Comparison of ENCODE assay signal across 1 cellular context in the genomic region with DNA sequence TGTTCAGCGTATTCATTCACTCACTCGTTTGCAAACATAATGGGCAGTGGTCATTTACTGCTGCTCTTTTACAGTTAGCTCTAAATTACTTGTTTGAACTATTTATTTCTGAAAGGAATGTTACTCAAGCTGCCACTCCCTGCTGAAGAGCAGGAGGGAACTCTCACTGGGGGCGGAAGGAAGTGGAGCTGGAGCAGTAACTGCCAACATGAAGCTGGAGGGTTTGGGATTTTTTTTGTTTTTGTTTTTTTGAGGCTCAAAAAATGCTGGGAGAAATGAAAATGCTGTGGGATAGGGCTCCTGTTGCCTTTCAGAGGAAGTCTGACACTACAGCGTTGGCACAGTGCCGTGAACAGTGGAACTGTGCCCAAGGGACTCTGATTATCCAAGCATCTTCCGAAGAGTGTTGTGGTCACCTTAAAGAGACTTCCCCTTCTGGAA.
TF ChIP-seq lines count a peak whose summit lies in the region.

No MANE protein-coding gene starts in this region.

TF ChIP-seq in SK-N-SH, 30 proteins besides CTCF, POLR2A, EP300 and RAD21 (continued from another document):
- TF ChIP-seq, protein P1, sequence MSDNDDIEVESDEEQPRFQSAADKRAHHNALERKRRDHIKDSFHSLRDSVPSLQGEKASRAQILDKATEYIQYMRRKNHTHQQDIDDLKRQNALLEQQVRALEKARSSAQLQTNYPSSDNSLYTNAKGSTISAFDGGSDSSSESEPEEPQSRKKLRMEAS (IDR thresholded peaks at IDR 0.05; ENCODE audit: low read depth) = no peak
